Comparison of ENCODE assay signal across 16 cellular contexts in genomic region chr3:189948724-189949045, GRCh38.
DNase-seq lines count a peak whose midpoint lies in the region; ATAC-seq and TF ChIP-seq lines count a peak whose summit lies in the region.
"Had no signal": no experiment of that assay in that cellular context is flagged by ENCODE, and none has a peak within 500 bp of the region (broad histone marks: within the 10 kb centered on the region; RNA-seq: fewer than 3 reads in every experiment).

No MANE protein-coding gene starts in this region.

- no peaks in the 10 kb centered on the region for H3K9me3 Mint-ChIP-seq in MCF 10A (ENCODE audit: unreplicated experiment)
- H3K9me3 Mint-ChIP-seq in endothelial cell (ENCODE audit: unreplicated experiment): no peaks in the 10 kb centered on the region
- H3K9me3 Mint-ChIP-seq in Calu3 (ENCODE audit: low read depth, unreplicated experiment): peaks cover 4% of the 10 kb centered on the region
- H3K9me3 Mint-ChIP-seq: CD4-positive, alpha-beta T cell had no signal

- no TSS peak for BruUV-seq in MCF 10A (replicated peaks; lab: Mats Ljungman, UMichigan)
- BruUV-seq in Panc1 (replicated peaks; lab: Mats Ljungman, UMichigan): no TSS peak
- no TSS peak for BruUV-seq in Calu3 (replicated peaks; lab: Mats Ljungman, UMichigan)

- H3K4me1 ChIP-seq in breast epithelium: no peaks in the 10 kb centered on the region
- no peaks in the 10 kb centered on the region for H3K4me1 ChIP-seq in Panc1 (ENCODE audit: control insufficient read depth, insufficient read depth, low read length)
- H3K4me1 ChIP-seq: BE2C, Caco-2, SJSA1 had no signal

- H3K27me3 ChIP-seq in breast epithelium (no peaks in the 10 kb centered on the region), Panc1 (ENCODE audit: control insufficient read depth, insufficient read depth, low read length) (no peaks in the 10 kb centered on the region)
- H3K27me3 ChIP-seq: BE2C, SJSA1 had no signal

- H3K4me3 ChIP-seq in breast epithelium (no peak overlapping the region), Panc1 (ENCODE audit: low read depth in 2 of 2, low read length in 2 of 2) (no peak overlapping the region)
- H3K4me3 ChIP-seq: K562, SJSA1 had no signal

- H3K4me3 Mint-ChIP-seq in MCF 10A (ENCODE audit: unreplicated experiment): no peak overlapping the region
- no peak overlapping the region for H3K4me3 Mint-ChIP-seq in endothelial cell (ENCODE audit: unreplicated experiment)
- H3K4me3 Mint-ChIP-seq in Calu3 (ENCODE audit: low read depth, unreplicated experiment): no peak overlapping the region
- H3K4me3 Mint-ChIP-seq: CD4-positive, alpha-beta T cell had no signal

- H3K27ac Mint-ChIP-seq in MCF 10A (ENCODE audit: low read depth, unreplicated experiment) (peak overlapping the region; percentile 74), endothelial cell (ENCODE audit: unreplicated experiment) (no peak overlapping the region), Calu3 (ENCODE audit: unreplicated experiment) (no peak overlapping the region)
- H3K27ac Mint-ChIP-seq: CD4-positive, alpha-beta T cell had no signal

- ATAC-seq in Panc1 (0 out of 2 replicates have a peak, but pooled peaks have one; percentile 11), HG03175 (IDR thresholded peaks at IDR 0.05; ENCODE audit: unreplicated experiment) (no peak), GM19463 (IDR thresholded peaks at IDR 0.05; ENCODE audit: unreplicated experiment) (no peak), GM18909 (IDR thresholded peaks at IDR 0.05; ENCODE audit: poor library complexity, unreplicated experiment) (no peak)
- ATAC-seq: K562 had no signal

- in situ Hi-C loops in Panc1 (cut with HindIII; ENCODE audit: low pct_unique_long_range_greater_than_20kb, low sequenced_read_pairs): no loop called here

- POLR2A ChIA-PET in MCF 10A (lab: Yijun Ruan, JAX) (interaction anchor here (0.7 to 4.3 kb wide), 22 partner anchors 11 to 678 kb away, joined by 3 to 44 read pairs (median 6); no protein-coding TSS in a partner anchor), Panc1 (lab: Charles Lee) (no interaction called here)

- H3K27ac ChIP-seq in breast epithelium (no peak overlapping the region), Panc1 (ENCODE audit: low read length) (no peak overlapping the region)
- H3K27ac ChIP-seq: SJSA1 had no signal

- no peak for TF ChIP-seq POLR2A in breast epithelium (IDR thresholded peaks at IDR 0.05)

- CTCF ChIA-PET in MCF 10A (lab: Yijun Ruan, JAX): interaction anchor here (0.5 to 5.2 kb wide), 32 partner anchors 9 to 947 kb away, joined by 3 to 70 read pairs (median 4); no protein-coding TSS in a partner anchor
- CTCF ChIA-PET in Panc1 (lab: Charles Lee): interaction anchor here (0.5 to 2.4 kb wide), 4 partner anchors 261 to 995 kb away, joined by 3 to 11 read pairs (median 6); no protein-coding TSS in a partner anchor
- CTCF ChIA-PET in Calu3 (lab: Charles Lee): interaction anchor here (0.5 to 3.5 kb wide), 25 partner anchors 11 to 868 kb away, joined by 3 to 77 read pairs (median 5); no protein-coding TSS in a partner anchor

- DNase-seq in MCF 10A (ENCODE audit: unreplicated experiment): no peak
- no peak for DNase-seq in breast epithelium (ENCODE audit: low spot score in 2 of 2)
- no peak for DNase-seq in Panc1 (ENCODE audit: low read depth, low spot score)
- DNase-seq in endothelial cell (ENCODE audit: low spot score): no peak
- no peak for DNase-seq in Calu3
- DNase-seq: 8988T; BE2C; CD4-positive, alpha-beta T cell; MV-4-11; NCI-H510A had no signal

- H3K9me3 ChIP-seq in breast epithelium: no peaks in the 10 kb centered on the region
- no peaks in the 10 kb centered on the region for H3K9me3 ChIP-seq in Panc1 (ENCODE audit: control insufficient read depth, insufficient read depth, low read depth, low read length)
- H3K9me3 ChIP-seq: BE2C, Caco-2, SJSA1 had no signal

- intact Hi-C loops in MCF 10A (cut with micrococcal nuclease): loop anchor here (1.0 to 10.0 kb wide), 8 partner anchors 124 to 715 kb away; no protein-coding TSS in a partner anchor
- intact Hi-C loops in breast epithelium (cut with DNase I; ENCODE audit: low total_unique reads): no loop called here
- intact Hi-C loops in Panc1 (cut with micrococcal nuclease; ENCODE audit: unreplicated experiment): loop anchor here (2.0 to 10.0 kb wide), 2 partner anchors 154 to 678 kb away; no protein-coding TSS in a partner anchor
- intact Hi-C loops in Calu3 (cut with micrococcal nuclease; ENCODE audit: unreplicated experiment): loop anchor here (1.0 to 10.0 kb wide), 3 partner anchors 262 to 678 kb away; no protein-coding TSS in a partner anchor

- H3K27me3 Mint-ChIP-seq in MCF 10A (ENCODE audit: insufficient read depth, unreplicated experiment) (no peaks in the 10 kb centered on the region), endothelial cell (ENCODE audit: unreplicated experiment) (peaks cover 2% of the 10 kb centered on the region), Calu3 (ENCODE audit: unreplicated experiment) (no peaks in the 10 kb centered on the region)
- H3K27me3 Mint-ChIP-seq: CD4-positive, alpha-beta T cell had no signal

- TF ChIP-seq CTCF in MCF 10A (IDR thresholded peaks at IDR 0.05; ENCODE audit: unreplicated experiment) (no peak), breast epithelium (IDR thresholded peaks at IDR 0.05) (no peak), Panc1 (IDR thresholded peaks at IDR 0.05) (peak; percentile 57), endothelial cell (IDR thresholded peaks at IDR 0.05; ENCODE audit: unreplicated experiment) (peak; percentile 19), Calu3 (IDR thresholded peaks at IDR 0.05; ENCODE audit: unreplicated experiment) (no peak)

- H3K4me1 Mint-ChIP-seq in MCF 10A (ENCODE audit: insufficient read depth, unreplicated experiment) (peaks cover 31% of the 10 kb centered on the region), endothelial cell (ENCODE audit: unreplicated experiment) (peaks cover 3% of the 10 kb centered on the region), Calu3 (ENCODE audit: low read depth, unreplicated experiment) (peaks cover 48% of the 10 kb centered on the region)

- H3K36me3 Mint-ChIP-seq in MCF 10A (ENCODE audit: insufficient read depth, unreplicated experiment): no peaks in the 10 kb centered on the region
- H3K36me3 Mint-ChIP-seq in endothelial cell (ENCODE audit: low read depth, unreplicated experiment): no peaks in the 10 kb centered on the region
- peaks cover 10% of the 10 kb centered on the region for H3K36me3 Mint-ChIP-seq in Calu3 (ENCODE audit: insufficient read depth, unreplicated experiment)

- H3K36me3 ChIP-seq in breast epithelium (no peaks in the 10 kb centered on the region), Panc1 (ENCODE audit: control insufficient read depth, insufficient read depth, low read length) (no peaks in the 10 kb centered on the region)
- H3K36me3 ChIP-seq: BE2C, SJSA1 had no signal

Comparison
In these comparisons a context has a peak if more than half of its experiments do, and no peak if none do; other contexts are left out.
1. CTCF ChIP-seq: peak in Panc1 (single experiment) and endothelial cell (single experiment); none in MCF 10A (single experiment), breast epithelium (0 of 3) and Calu3 (single experiment).